In the genomic region with DNA sequence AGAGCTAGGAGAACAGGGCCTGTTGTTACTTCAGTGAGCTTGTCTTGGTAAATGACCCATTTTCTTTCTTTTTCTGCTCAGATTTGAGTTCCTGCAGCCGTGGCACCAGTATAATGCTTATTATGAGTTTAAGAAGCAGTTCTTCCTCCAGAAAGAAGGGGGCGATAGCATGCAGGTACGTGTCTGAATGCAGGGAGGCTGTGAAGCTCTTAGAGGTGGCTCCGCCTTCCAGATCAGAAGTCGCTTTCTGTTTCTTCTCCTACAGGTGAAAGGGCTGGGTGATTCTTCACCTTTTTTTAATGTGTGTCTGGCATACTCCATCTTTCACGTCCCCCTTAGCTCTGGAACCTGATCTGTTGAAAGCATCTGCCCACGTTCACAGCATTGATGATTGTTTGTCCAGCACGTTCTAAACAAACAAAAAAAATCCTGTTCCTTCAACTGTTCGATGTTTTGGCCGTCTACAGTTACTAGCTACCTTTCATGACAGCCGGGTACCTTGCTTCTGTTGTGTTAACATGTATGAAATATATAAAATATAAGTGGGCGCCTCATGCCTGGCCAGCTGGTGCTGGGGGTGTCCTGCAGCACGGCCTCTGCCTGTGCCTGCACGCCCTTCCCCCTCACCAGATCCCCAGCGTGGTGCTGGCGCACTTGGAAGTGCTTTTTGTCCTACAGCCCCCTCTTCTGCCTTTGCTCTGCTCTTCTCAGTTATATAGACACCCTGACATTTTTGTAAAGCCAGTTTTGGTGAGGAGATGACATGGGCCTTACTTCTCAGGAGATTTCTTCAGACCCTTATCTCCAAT, we compare ENCODE assay signal across 8 cellular contexts. TPM values are rescaled to one million over a fixed set of nuclear protein-coding genes. Genes with fewer than 3 reads are reported as not detected.
A peak's percentile ranks its signal among the peaks of the same experiment; 100 is the strongest.
DNase-seq lines count a peak whose midpoint lies in the region; ATAC-seq and TF ChIP-seq lines count a peak whose summit lies in the region.

No MANE protein-coding gene starts in this region.

- DNase-seq in NCI-H510A treated with DMSO at 0.1 percent for 48 hours (lab: John Stamatoyannopoulos, UW) (peak; percentile 28), NCI-H510A (lab: John Stamatoyannopoulos, UW) (no peak), SJCRH30 (peak; percentile 31 to 41), endothelial cell (ENCODE audit: low spot score) (no peak), occipital lobe (lab: John Stamatoyannopoulos, UW) (no peak), G401 (ENCODE audit: low spot score) (no peak)

- ATAC-seq in HG03354 (IDR thresholded peaks at IDR 0.05; ENCODE audit: poor library complexity, severe bottlenecking, unreplicated experiment) (peak; percentile 58), GM19397 (IDR thresholded peaks at IDR 0.05; ENCODE audit: unreplicated experiment) (no peak)

- H3K4me1 Mint-ChIP-seq in endothelial cell (ENCODE audit: unreplicated experiment), result no peaks in the 10 kb centered on the region

- TF ChIP-seq CTCF in endothelial cell (IDR thresholded peaks at IDR 0.05; ENCODE audit: unreplicated experiment), result peak; percentile 35

- peaks cover 68% of the 10 kb centered on the region for H3K36me3 Mint-ChIP-seq in endothelial cell (ENCODE audit: low read depth, unreplicated experiment)

- H3K4me3 ChIP-seq in SJCRH30, result no peak overlapping the region

- peaks cover 62% of the 10 kb centered on the region for H3K36me3 ChIP-seq in SJCRH30

- in situ Hi-C loops in G401 (cut with HindIII; ENCODE audit: low sequenced_read_pairs), result no loop called here

- no peaks in the 10 kb centered on the region for H3K27me3 Mint-ChIP-seq in endothelial cell (ENCODE audit: unreplicated experiment)

- H3K27ac Mint-ChIP-seq in endothelial cell (ENCODE audit: unreplicated experiment), result no peak overlapping the region

- no peaks in the 10 kb centered on the region for H3K9me3 ChIP-seq in SJCRH30 (replicated peaks)

- no peaks in the 10 kb centered on the region for H3K4me1 ChIP-seq in SJCRH30

- no peaks in the 10 kb centered on the region for H3K9me3 Mint-ChIP-seq in endothelial cell (ENCODE audit: unreplicated experiment)

- peak overlapping the region; percentile 57 for H3K4me3 Mint-ChIP-seq in endothelial cell (ENCODE audit: unreplicated experiment)

- H3K27me3 ChIP-seq in SJCRH30, result no peaks in the 10 kb centered on the region

- no peak overlapping the region for H3K27ac ChIP-seq in SJCRH30

RNA-seq across cellular contexts. Expression of gene SFSWAP, which starts 44.6 kb away (rescaled TPM):
- total RNA-seq in SJCRH30 (2014; rRNA removed; shearing (Covaris generic)), result 28.7 and 32.6 TPM in 2 replicates
- total RNA-seq in endothelial cell (ENCODE audit: unreplicated experiment), result 56.3 TPM
- total RNA-seq in occipital lobe, result 26.4 TPM
- total RNA-seq in G401 (2014; rRNA removed; shearing (Covaris generic)), result 21.4 and 23.7 TPM in 2 replicates

Comparison
In these comparisons a context has a peak if more than half of its experiments do, and no peak if none do; other contexts are left out.
1. DNase-seq: peak in NCI-H510A treated with DMSO at 0.1 percent for 48 hours (single experiment) and SJCRH30 (2 of 2); none in NCI-H510A (single experiment), endothelial cell (single experiment), occipital lobe (single experiment) and G401 (single experiment).